ENCODE assay signal across 15 cellular contexts in genomic region chr3:132342183-132342582, GRCh38. TPM values are rescaled to one million over a fixed set of nuclear protein-coding genes. Genes with fewer than 3 reads are reported as not detected.
DNase-seq lines count a peak whose midpoint lies in the region; ATAC-seq and TF ChIP-seq lines count a peak whose summit lies in the region.
"Had no signal": no experiment of that assay in that cellular context is flagged by ENCODE, and none has a peak within 500 bp of the region (broad histone marks: within the 10 kb centered on the region; RNA-seq: fewer than 3 reads in every experiment).

No MANE protein-coding gene starts in this region.

- peak; percentile 56 to 61 for DNase-seq in cardiac muscle cell (ENCODE audit: low read depth in 1 of 2, low spot score in 1 of 2)
- DNase-seq in Right ventricle myocardium inferior (ENCODE audit: missing footprints), result no peak
- peak; percentile 51 for DNase-seq in PC-3
- DNase-seq in fibroblast of mammary gland (ENCODE audit: low read depth), result peak; percentile 41
- DNase-seq in aorta, result no peak
- no peak for DNase-seq in globus pallidus (ENCODE audit: low spot score)
- no peak for DNase-seq in ureter (ENCODE audit: low spot score)
- DNase-seq in NCI-H2227 treated with DMSO at 0.1 percent for 48 hours (lab: John Stamatoyannopoulos, UW), result no peak
- DNase-seq: activated naive CD4-positive, alpha-beta T cell treated with anti-CD3 and anti-CD28 coated beads, Interleukin-2, amount 10 ng/mL, durations not matched to agents 7 days and 5 days; cerebellar nuclear complex; EL; MM.1S; psoas muscle; stimulated activated CD4-positive, alpha-beta T cell treated with anti-CD3 and anti-CD28 coated beads, Interleukin-1b, Interleukin-23, amount 100 ng/mL, for 48 hours; uterus had no signal

- intact Hi-C loops in Right ventricle myocardium inferior (cut with DNase I) (no loop called here), PC-3 (cut with micrococcal nuclease) (loop anchor here (2.0 to 10.0 kb wide), 3 partner anchors 25 to 193 kb away; partner anchors contain the start of gene ACP3), aorta (cut with DNase I) (loop anchor here (2.0 kb wide), 2 partner anchors 87 to 89 kb away; no protein-coding TSS in a partner anchor)

- H3K4me3 ChIP-seq in cardiac muscle cell (no peak overlapping the region), PC-3 (ENCODE audit: low read length) (no peak overlapping the region), fibroblast of mammary gland (ENCODE audit: control insufficient read depth, low read depth, low read length) (no peak overlapping the region), aorta (ENCODE audit: low read length in 2 of 2) (no peak overlapping the region)
- H3K4me3 ChIP-seq: psoas muscle, uterus had no signal

- TF ChIP-seq CTCF in cardiac muscle cell (IDR thresholded peaks at IDR 0.05; ENCODE audit: low read depth, low read length) (peak; percentile 41), PC-3 (conservative IDR thresholded peaks at IDR 0.05; ENCODE audit: low read depth, low read length) (peak; percentile 57), fibroblast of mammary gland (conservative IDR thresholded peaks at IDR 0.05; ENCODE audit: control insufficient read depth, insufficient read depth, low read depth, low read length) (peak; percentile 30)

- H3K27me3 ChIP-seq in cardiac muscle cell (no peaks in the 10 kb centered on the region), PC-3 (ENCODE audit: low read length) (no peaks in the 10 kb centered on the region), aorta (ENCODE audit: control insufficient read depth in 1 of 2, insufficient read depth in 2 of 2, low read length in 1 of 2) (no peaks in the 10 kb centered on the region)
- H3K27me3 ChIP-seq: uterus had no signal

- H3K36me3 ChIP-seq in cardiac muscle cell (peaks cover 6% of the 10 kb centered on the region), PC-3 (ENCODE audit: low read depth, low read length) (no peaks in the 10 kb centered on the region), aorta (ENCODE audit: control insufficient read depth in 1 of 2, insufficient read depth in 2 of 2, low read length in 1 of 2) (no peaks in the 10 kb centered on the region)
- H3K36me3 ChIP-seq: uterus had no signal

- H3K27ac ChIP-seq in cardiac muscle cell, result no peak overlapping the region
- no peak overlapping the region for H3K27ac ChIP-seq in PC-3 (ENCODE audit: low read length)
- no peak overlapping the region for H3K27ac ChIP-seq in aorta (ENCODE audit: low read depth in 1 of 2, low read length in 2 of 2)
- H3K27ac ChIP-seq: psoas muscle, uterus had no signal

- peaks cover 5% of the 10 kb centered on the region for H3K4me1 ChIP-seq in cardiac muscle cell (ENCODE audit: low read depth)
- peaks cover 40% of the 10 kb centered on the region for H3K4me1 ChIP-seq in PC-3 (ENCODE audit: insufficient read depth, low read length)
- no peaks in the 10 kb centered on the region for H3K4me1 ChIP-seq in aorta (ENCODE audit: control insufficient read depth in 1 of 2, insufficient read depth in 2 of 2, low read length in 2 of 2)
- H3K4me1 ChIP-seq: uterus had no signal

- no peak overlapping the region for H3K4me2 ChIP-seq in PC-3 (ENCODE audit: low read length)

- POLR2A ChIA-PET in PC-3 (lab: Charles Lee; ENCODE audit: unreplicated experiment), result no interaction called here

- H3F3A ChIP-seq in PC-3 (ENCODE audit: low read length, unreplicated experiment), result peaks cover 5% of the 10 kb centered on the region

- no peaks in the 10 kb centered on the region for H4K20me1 ChIP-seq in PC-3 (ENCODE audit: low read length)

- CTCF ChIA-PET in PC-3 (lab: Charles Lee), result interaction anchor here (0.5 to 1.8 kb wide), 8 partner anchors 11 to 137 kb away, joined by 3 to 33 read pairs (median 8); partner anchors contain the start of gene ACP3

- H2AFZ ChIP-seq in PC-3 (ENCODE audit: low read length), result no peak overlapping the region

- no TSS peak for BruUV-seq in PC-3 (replicated peaks; lab: Mats Ljungman, UMichigan)

- H3K9ac ChIP-seq in PC-3 (ENCODE audit: low read length), result no peak overlapping the region

- H3K79me2 ChIP-seq in PC-3 (ENCODE audit: low read length), result no peaks in the 10 kb centered on the region

- H3K9me3 ChIP-seq in cardiac muscle cell (ENCODE audit: low read depth) (no peaks in the 10 kb centered on the region), PC-3 (ENCODE audit: low read length) (no peaks in the 10 kb centered on the region), aorta (ENCODE audit: control insufficient read depth, low read length) (no peaks in the 10 kb centered on the region)
- H3K9me3 ChIP-seq: psoas muscle, uterus had no signal

- H3K9me2 ChIP-seq in PC-3 (replicated peaks; ENCODE audit: low read length), result no peaks in the 10 kb centered on the region

- ATAC-seq in Right ventricle myocardium inferior, result no peak
- ATAC-seq in PC-3, result peak; percentile 78
- ATAC-seq in aorta (ENCODE audit: low FRiP score), result peak; percentile 41
- ATAC-seq: psoas muscle had no signal

- 58 to 64% methylated on average over 5 of the region's 5 CpGs for WGBS in aorta, 2 donors

RNA-seq across cellular contexts. Expression of gene ACP3, which starts 25.0 kb away (rescaled TPM):
- total RNA-seq in cardiac muscle cell (26.8 and 35.6 TPM in 2 replicates), Right ventricle myocardium inferior (2.0 TPM), PC-3 (2014; rRNA removed) (0.15 and 0.75 TPM in 2 replicates), aorta (1 to 10 TPM; 1.2 to 4.2 TPM), ureter (5.0 TPM)
- polyA plus RNA-seq in cardiac muscle cell (19.9 and 34.3 TPM in 2 replicates), aorta (under 1 TPM in 1 of 2 donors, not detected in 1; 0.63 TPM)

Comparison
In these comparisons a context has a peak if more than half of its experiments do, and no peak if none do; other contexts are left out.
1. DNase-seq: peak in cardiac muscle cell (2 of 2), PC-3 (single experiment) and fibroblast of mammary gland (single experiment); none in Right ventricle myocardium inferior (single experiment), aorta (0 of 2), globus pallidus (single experiment), ureter (single experiment) and NCI-H2227 treated with DMSO at 0.1 percent for 48 hours (single experiment).
2. Peak in every context shown above with its lines, with median percentiles within 50 percentile points of each other: CTCF ChIP-seq.